Comparison of ENCODE assay signal across 12 cellular contexts in genomic region chr10:114479836-114480235, GRCh38.
"Had no signal": no experiment of that assay in that cellular context is flagged by ENCODE, and none has a peak within 500 bp of the region (broad histone marks: within the 10 kb centered on the region; RNA-seq: fewer than 3 reads in every experiment).

No MANE protein-coding gene starts in this region.

- DNase-seq: activated CD4-positive, CD25-positive, alpha-beta regulatory T cell; activated CD8-positive, alpha-beta memory T cell treated with anti-CD3 and anti-CD28 coated beads, Interleukin-2, amount 10 ng/mL, durations not matched to agents 7 days and 5 days; activated naive CD4-positive, alpha-beta T cell treated with anti-CD3 and anti-CD28 coated beads for 36 hours; amygdala; cerebellar nuclear complex; glutamatergic neuron; retina; SHP77 had no signal

- H3K27ac Mint-ChIP-seq: activated CD8-positive, alpha-beta memory T cell treated with anti-CD3 and anti-CD28 coated beads, Interleukin-2, amount 10 ng/mL, durations not matched to agents 7 days and 5 days; brain; dendritic cell treated with granulocyte-macrophage colony-stimulating factor and Interleukin-4, amounts not matched to agents 40 ng/mL and 50 ng/mL, for 4 days; type B pancreatic cell had no signal

- H3K27me3 Mint-ChIP-seq: activated CD8-positive, alpha-beta memory T cell treated with anti-CD3 and anti-CD28 coated beads, Interleukin-2, amount 10 ng/mL, durations not matched to agents 7 days and 5 days; type B pancreatic cell had no signal

- ATAC-seq: activated CD8-positive, alpha-beta memory T cell treated with anti-CD3 and anti-CD28 coated beads, Interleukin-2, amount 10 ng/mL, durations not matched to agents 7 days and 5 days; SK-N-SH treated with all-trans-retinoic acid at 6 μM for 48 hours had no signal

- H3K9me3 Mint-ChIP-seq: activated naive CD4-positive, alpha-beta T cell treated with anti-CD3 and anti-CD28 coated beads for 36 hours; dendritic cell treated with granulocyte-macrophage colony-stimulating factor and Interleukin-4, amounts not matched to agents 40 ng/mL and 50 ng/mL, for 4 days; type B pancreatic cell had no signal

- H3K4me3 Mint-ChIP-seq: activated CD8-positive, alpha-beta memory T cell treated with anti-CD3 and anti-CD28 coated beads, Interleukin-2, amount 10 ng/mL, durations not matched to agents 7 days and 5 days; activated naive CD4-positive, alpha-beta T cell treated with anti-CD3 and anti-CD28 coated beads for 36 hours; brain; dendritic cell treated with granulocyte-macrophage colony-stimulating factor and Interleukin-4, amounts not matched to agents 40 ng/mL and 50 ng/mL, for 4 days; type B pancreatic cell had no signal
